35 cellular contexts compared by ENCODE assay signal in the genomic region with DNA sequence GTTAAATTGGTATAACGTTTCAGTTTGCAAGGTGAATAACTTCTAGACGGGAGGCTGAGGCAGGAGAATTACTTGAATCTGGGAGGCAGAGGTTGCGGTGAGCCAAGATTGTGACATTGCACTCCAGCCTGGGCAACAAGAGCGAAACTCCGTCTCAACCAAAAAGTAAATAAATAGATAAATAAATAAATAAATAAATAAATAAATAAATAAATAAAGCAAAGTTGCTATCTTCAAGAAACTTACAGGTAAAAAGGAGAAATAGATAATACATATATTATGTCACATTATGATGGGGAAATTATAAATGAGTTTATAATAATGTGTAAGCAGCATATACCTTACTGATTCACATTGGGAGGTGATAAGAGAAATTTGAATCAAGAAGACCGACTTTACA.
DNase-seq lines count a peak whose midpoint lies in the region; ATAC-seq, FAIRE-seq and TF ChIP-seq lines count a peak whose summit lies in the region.
"Had no signal": no experiment of that assay in that cellular context is flagged by ENCODE, and none has a peak within 500 bp of the region (broad histone marks: within the 10 kb centered on the region; RNA-seq: fewer than 3 reads in every experiment).

No MANE protein-coding gene starts in this region.

- H3K9me3 Mint-ChIP-seq in GM23338 (peaks cover 4% of the 10 kb centered on the region; the same call in 1 of the 3 replicates), CD14-positive monocyte (peaks cover 0 to 6% (median 1%) of the 10 kb centered on the region in 7 donors), osteocyte (ENCODE audit: unreplicated experiment) (no peaks in the 10 kb centered on the region)
- H3K9me3 Mint-ChIP-seq: CD4-positive, alpha-beta T cell had no signal

- H3K27me3 Mint-ChIP-seq in GM23338 (ENCODE audit: insufficient read depth, low read depth, poor library complexity) (peaks cover 2% of the 10 kb centered on the region), CD14-positive monocyte (ENCODE audit: low read depth in 3 of 3) (peaks cover 0 to 2% (median 0%) of the 10 kb centered on the region in 3 donors), osteocyte (ENCODE audit: unreplicated experiment) (no peaks in the 10 kb centered on the region)
- H3K27me3 Mint-ChIP-seq: B cell; CD4-positive, alpha-beta memory T cell; CD4-positive, alpha-beta T cell; CD4-positive, CD25-positive, alpha-beta regulatory T cell; CD8-positive, alpha-beta memory T cell had no signal

- H4K20me1 ChIP-seq in GM23338 (replicated peaks; ENCODE audit: insufficient read depth): no peaks in the 10 kb centered on the region
- H4K20me1 ChIP-seq: BLaER1; BLaER1 treated with 17β-estradiol and CSF1 and Interleukin-3, amounts not matched to agents 10 nM and 100 nM had no signal

- H3K27me3 ChIP-seq in GM23338 (ENCODE audit: insufficient read depth) (no peaks in the 10 kb centered on the region), HAP-1 (ENCODE audit: low read depth) (no peaks in the 10 kb centered on the region)
- H3K27me3 ChIP-seq: BE2C; BLaER1; BLaER1 treated with 17β-estradiol and CSF1 and Interleukin-3, amounts not matched to agents 10 nM and 100 nM had no signal

- H3K9me3 ChIP-seq in A549 (no peaks in the 10 kb centered on the region), HEK293 (ENCODE audit: control insufficient read depth, insufficient read depth, low read depth, low read length) (no peaks in the 10 kb centered on the region), HAP-1 (no peaks in the 10 kb centered on the region)
- H3K9me3 ChIP-seq: BE2C; BLaER1; BLaER1 treated with 17β-estradiol and CSF1 and Interleukin-3, amounts not matched to agents 10 nM and 100 nM; Caco-2 had no signal

- no peak for DNase-seq in A549 (ENCODE audit: low read depth in 1 of 2, low spot score in 1 of 2)
- no peak for DNase-seq in GM23338 (ENCODE audit: low spot score)
- no peak for DNase-seq in frontal cortex (ENCODE audit: low spot score in 2 of 2)
- DNase-seq in HAP-1 (ENCODE audit: low spot score in 2 of 2): no peak
- DNase-seq in CD14-positive monocyte (ENCODE audit: low spot score): no peak
- DNase-seq in HTR-8/SVneo (ENCODE audit: insufficient read length, low spot score): no peak
- DNase-seq in osteocyte (ENCODE audit: extremely low spot score, unreplicated experiment): no peak
- DNase-seq: 8988T; ACHN; AML-193; BE2C; C1 segment of cervical spinal cord; Caco-2; Calu3; CD4-positive, alpha-beta memory T cell; CD4-positive, alpha-beta T cell; CD4-positive, CD25-positive, alpha-beta regulatory T cell; CD8-positive, alpha-beta memory T cell; CD8-positive, alpha-beta T cell; COR-L47; DMS 273 treated with DMSO at 0.1 percent for 48 hours; DMS153; DMS53; DMS79; DMS79 treated with DMSO at 0.1 percent for 48 hours; DND-41; EL had no signal

- no peaks in the 10 kb centered on the region for H3K4me1 ChIP-seq in A549
- peaks cover 27% of the 10 kb centered on the region for H3K4me1 ChIP-seq in GM23338 (ENCODE audit: insufficient read depth)
- no peaks in the 10 kb centered on the region for H3K4me1 ChIP-seq in HEK293 (ENCODE audit: control insufficient read depth, insufficient read depth, low read length)
- H3K4me1 ChIP-seq in HAP-1: no peaks in the 10 kb centered on the region
- H3K4me1 ChIP-seq: BLaER1; BLaER1 treated with 17β-estradiol and CSF1 and Interleukin-3, amounts not matched to agents 10 nM and 100 nM; Caco-2 had no signal

- no peak for TF ChIP-seq POLR2A in A549 (IDR thresholded peaks at IDR 0.05; ENCODE audit: low read length)

- no peaks in the 10 kb centered on the region for H3K9me2 ChIP-seq in GM23338 (ENCODE audit: insufficient read depth)

- CTCF ChIA-PET in A549 (lab: Yijun Ruan, JAX): no interaction called here
- CTCF ChIA-PET in HEK293 (lab: Yijun Ruan, JAX): no interaction called here

- intact Hi-C loops in CD14-positive monocyte (cut with micrococcal nuclease): no loop called here

- H3K4me3 Mint-ChIP-seq in GM23338: no peak overlapping the region
- H3K4me3 Mint-ChIP-seq in CD14-positive monocyte: no peak overlapping the region
- no peak overlapping the region for H3K4me3 Mint-ChIP-seq in osteocyte (ENCODE audit: unreplicated experiment)
- H3K4me3 Mint-ChIP-seq: B cell; CD4-positive, alpha-beta memory T cell; CD4-positive, alpha-beta T cell; CD4-positive, CD25-positive, alpha-beta regulatory T cell; CD8-positive, alpha-beta memory T cell; CD8-positive, alpha-beta T cell had no signal

- no peak for FAIRE-seq in A549 (lab: Jason Lieb, UNC)
- peak; percentile 48 for FAIRE-seq in frontal cortex (lab: Jason Lieb, UNC)
- no peak for FAIRE-seq in HTR-8/SVneo (lab: Jason Lieb, UNC)
- FAIRE-seq: A204.1, D721Med had no signal

- no peak for TF ChIP-seq RAD21 in A549 (conservative IDR thresholded peaks at IDR 0.05 in 1 of 2, IDR thresholded peaks at IDR 0.05 in 1 of 2)

- in situ Hi-C loops in HAP-1 (cut with MboI; ENCODE audit: low sequenced_read_pairs): no loop called here

- H3K36me3 Mint-ChIP-seq in GM23338 (ENCODE audit: low read depth) (peaks cover 4% of the 10 kb centered on the region; the same call in 2 of the 3 replicates), CD14-positive monocyte (no peaks in the 10 kb centered on the region), osteocyte (ENCODE audit: unreplicated experiment) (no peaks in the 10 kb centered on the region)
- H3K36me3 Mint-ChIP-seq: CD4-positive, alpha-beta memory T cell; CD4-positive, CD25-positive, alpha-beta regulatory T cell; CD8-positive, alpha-beta memory T cell; CD8-positive, alpha-beta T cell had no signal

- WGBS in A549 (ENCODE audit: missing lambda C conversion rate): 50% methylated on average over 6 of the region's 6 CpGs

- POLR2A ChIA-PET in A549 (lab: Yijun Ruan, JAX) (no interaction called here), HEK293 (lab: Yijun Ruan, JAX) (no interaction called here)

- H3K4me2 ChIP-seq in A549 (no peak overlapping the region), GM23338 (no peak overlapping the region)
- H3K4me2 ChIP-seq: BLaER1; BLaER1 treated with 17β-estradiol and CSF1 and Interleukin-3, amounts not matched to agents 10 nM and 100 nM had no signal

- TF ChIP-seq CTCF in A549 (IDR thresholded peaks at IDR 0.05) (no peak), GM23338 (conservative IDR thresholded peaks at IDR 0.05; ENCODE audit: low read depth in 2 of 2) (no peak), HEK293 (tag by site-specific recombination; IDR thresholded peaks at IDR 0.05) (no peak), CD14-positive monocyte (IDR thresholded peaks at IDR 0.05) (no peak), osteocyte (IDR thresholded peaks at IDR 0.05) (no peak)

- H3K27ac Mint-ChIP-seq in GM23338: peak overlapping the region; percentile 24; the same call in 1 of the 2 replicates
- no peak overlapping the region for H3K27ac Mint-ChIP-seq in CD14-positive monocyte
- H3K27ac Mint-ChIP-seq in osteocyte (ENCODE audit: unreplicated experiment): no peak overlapping the region
- H3K27ac Mint-ChIP-seq: B cell; CD4-positive, alpha-beta memory T cell; CD4-positive, alpha-beta T cell; CD4-positive, CD25-positive, alpha-beta regulatory T cell; CD8-positive, alpha-beta memory T cell; CD8-positive, alpha-beta T cell had no signal

- no peak overlapping the region for H2AFZ ChIP-seq in GM23338

- no peaks in the 10 kb centered on the region for H3K79me2 ChIP-seq in GM23338 (replicated peaks; ENCODE audit: insufficient read depth)

- H3F3A ChIP-seq in GM23338 (replicated peaks; ENCODE audit: low read depth): no peaks in the 10 kb centered on the region

- TF ChIP-seq EP300 in A549 (IDR thresholded peaks at IDR 0.05): no peak

- H3K4me3 ChIP-seq in A549 (no peak overlapping the region), GM23338 (no peak overlapping the region), HEK293 (ENCODE audit: low read depth, low read length) (no peak overlapping the region), HAP-1 (no peak overlapping the region)
- H3K4me3 ChIP-seq: BLaER1; BLaER1 treated with 17β-estradiol and CSF1 and Interleukin-3, amounts not matched to agents 10 nM and 100 nM had no signal

- H3K4me1 Mint-ChIP-seq in GM23338 (peaks cover 20% of the 10 kb centered on the region; the same call in 2 of the 3 replicates), CD14-positive monocyte (no peaks in the 10 kb centered on the region), osteocyte (ENCODE audit: unreplicated experiment) (no peaks in the 10 kb centered on the region)
- H3K4me1 Mint-ChIP-seq: B cell; CD4-positive, alpha-beta memory T cell; CD4-positive, CD25-positive, alpha-beta regulatory T cell; CD8-positive, alpha-beta memory T cell had no signal

- ATAC-seq in A549: no peak
- no peak for ATAC-seq in GM23338
- ATAC-seq: CD8-positive, alpha-beta T cell had no signal

- no peak overlapping the region for H3K27ac ChIP-seq in A549
- H3K27ac ChIP-seq in GM23338 (ENCODE audit: low read depth): no peak overlapping the region
- H3K27ac ChIP-seq in HEK293 (ENCODE audit: extremely low read depth, low read depth, low read length): no peak overlapping the region
- H3K27ac ChIP-seq: 22Rv1; BLaER1; BLaER1 treated with 17β-estradiol and CSF1 and Interleukin-3, amounts not matched to agents 10 nM and 100 nM; C4-2B had no signal

- H3K36me3 ChIP-seq in GM23338 (ENCODE audit: insufficient read depth): no peaks in the 10 kb centered on the region
- no peaks in the 10 kb centered on the region for H3K36me3 ChIP-seq in HEK293 (ENCODE audit: control insufficient read depth in 2 of 2, insufficient read depth in 1 of 2, low read length in 2 of 2)
- no peaks in the 10 kb centered on the region for H3K36me3 ChIP-seq in HAP-1 (replicated peaks)
- H3K36me3 ChIP-seq: BE2C; BLaER1; BLaER1 treated with 17β-estradiol and CSF1 and Interleukin-3, amounts not matched to agents 10 nM and 100 nM had no signal

TF ChIP-seq in A549, 52 proteins besides CTCF, POLR2A, EP300 and RAD21:
- TF ChIP-seq, protein P1, sequence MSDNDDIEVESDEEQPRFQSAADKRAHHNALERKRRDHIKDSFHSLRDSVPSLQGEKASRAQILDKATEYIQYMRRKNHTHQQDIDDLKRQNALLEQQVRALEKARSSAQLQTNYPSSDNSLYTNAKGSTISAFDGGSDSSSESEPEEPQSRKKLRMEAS (IDR thresholded peaks at IDR 0.05): no peak
- TF ChIP-seq ZC3H11A (IDR thresholded peaks at IDR 0.05): peak; percentile 52

TF ChIP-seq in GM23338, 12 proteins besides CTCF, POLR2A, EP300 and RAD21:
- TF ChIP-seq ZNF331 (CRISPR knock-in tag; IDR thresholded peaks at IDR 0.05; ENCODE audit: low read depth): no peak
- no peak for TF ChIP-seq NANOG (IDR thresholded peaks at IDR 0.05; ENCODE audit: borderline replicate concordance)

TF ChIP-seq in HEK293, 187 proteins besides CTCF, POLR2A, EP300 and RAD21 (continues in another document):
- TF ChIP-seq ZNF555 (tag by site-specific recombination; conservative IDR thresholded peaks at IDR 0.05): peak; percentile 55

Comparison
In these comparisons a context has a peak if more than half of its experiments do, and no peak if none do; other contexts are left out.
1. Of the 5 proteins assayed by ChIP-seq in both HEK293 and A549: peak only in HEK293: REST; only in A549: none; in both: none; in neither: 4.